ENCODE assay signal across 17 cellular contexts in genomic region chr1:225749706-225750105, GRCh38.
"Had no signal": no experiment of that assay in that cellular context is flagged by ENCODE, and none has a peak within 500 bp of the region (broad histone marks: within the 10 kb centered on the region; RNA-seq: fewer than 3 reads in every experiment).

No MANE protein-coding gene starts in this region.

- H3K27ac ChIP-seq: HL-60, SJCRH30 had no signal

- ATAC-seq: Right ventricle myocardium inferior had no signal

- H3K9me3 ChIP-seq: SJCRH30 had no signal

- H3K36me3 ChIP-seq: SJCRH30 had no signal

- H3K27me3 ChIP-seq: SJCRH30 had no signal

- H3K4me3 ChIP-seq: SJCRH30 had no signal

- DNase-seq: KBM-7, MV-4-11, NCI-H1048, NCI-H1105, NCI-H1417, NCI-H1436 treated with DMSO at 0.1 percent for 48 hours, NCI-H1694, NCI-H187 treated with DMSO at 0.1 percent for 48 hours, NCI-H2029 treated with DMSO at 0.1 percent for 48 hours, NCI-H226, NCI-H510A, NCI-H774, SHP77 treated with DMSO at 0.1 percent for 48 hours, SW 1271 had no signal
